ENCODE assay signal across 26 cellular contexts in the genomic region with DNA sequence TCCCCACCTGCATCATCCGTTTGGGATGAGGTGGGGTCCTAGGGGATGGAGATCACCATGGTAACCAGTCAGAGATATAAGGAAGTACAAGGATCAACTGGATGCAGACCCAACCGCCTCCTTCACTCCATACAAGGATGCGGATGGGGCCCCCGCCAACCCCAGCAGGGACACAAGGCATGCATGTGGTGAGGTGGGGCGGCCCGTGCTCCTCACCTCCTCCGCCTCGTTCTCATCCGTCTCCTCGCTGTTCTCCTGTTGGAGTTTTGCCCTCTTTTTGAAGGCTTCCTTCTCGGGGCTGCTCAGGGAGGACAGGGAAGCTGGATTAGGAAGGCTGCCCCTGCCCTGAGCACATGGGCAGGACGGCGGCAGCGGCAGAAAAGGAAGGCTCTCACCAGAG.
"Had no signal": no experiment of that assay in that cellular context is flagged by ENCODE, and none has a peak within 500 bp of the region (broad histone marks: within the 10 kb centered on the region; RNA-seq: fewer than 3 reads in every experiment).

No MANE protein-coding gene starts in this region.

- H3K27me3 ChIP-seq: neural progenitor cell, ovary, right atrium auricular region, right lobe of liver, stomach, testis, thyroid gland, transverse colon, upper lobe of left lung, vagina had no signal

- H3K4me2 ChIP-seq: neural progenitor cell, smooth muscle cell had no signal

- H3K4me1 Mint-ChIP-seq: mesothelial cell of epicardium had no signal

- H3K4me3 ChIP-seq: left ventricle myocardium inferior, lung, neural progenitor cell, ovary, right atrium auricular region, right lobe of liver, smooth muscle cell, stomach, thyroid gland, transverse colon, upper lobe of left lung, vagina had no signal

- H2AFZ ChIP-seq: neural progenitor cell had no signal

- H3K27ac Mint-ChIP-seq: mesothelial cell of epicardium; nephron progenitor cell; progenitor cell of endocrine pancreas; stimulated activated naive B cell treated with anti-CD40 and anti-IgM and Interleukin-4, amounts not matched to agents 10 μg/mL and 1 μg/mL and 100 μg/mL, for 72 hours had no signal

- H3K36me3 ChIP-seq: left ventricle myocardium inferior, neural progenitor cell, ovary, right atrium auricular region, thyroid gland, transverse colon, vagina had no signal

- H3K9me3 Mint-ChIP-seq: mesothelial cell of epicardium; naive B cell; natural killer cell; nephron progenitor cell; neural progenitor cell; stimulated activated naive B cell treated with anti-CD40 and anti-IgM and Interleukin-4, amounts not matched to agents 10 μg/mL and 1 μg/mL and 100 μg/mL, for 72 hours had no signal

- H3K9ac ChIP-seq: neural progenitor cell had no signal

- H3K4me1 ChIP-seq: left ventricle myocardium inferior, neural progenitor cell, right atrium auricular region, right lobe of liver, stomach, testis, thyroid gland, upper lobe of left lung, vagina had no signal

- H3K4me3 Mint-ChIP-seq: mesothelial cell of epicardium; natural killer cell; nephron progenitor cell; neural progenitor cell; stimulated activated naive B cell treated with anti-CD40 and anti-IgM and Interleukin-4, amounts not matched to agents 10 μg/mL and 1 μg/mL and 100 μg/mL, for 72 hours had no signal

- H3K27ac ChIP-seq: left ventricle myocardium inferior, neural progenitor cell, ovary, right atrium auricular region, right lobe of liver, stomach, testis, thyroid gland, transverse colon, upper lobe of left lung, vagina had no signal

- H3K9me3 ChIP-seq: left ventricle myocardium inferior, ovary, right atrium auricular region, right lobe of liver, stomach, testis, thyroid gland, transverse colon, upper lobe of left lung, vagina had no signal

- H3K27me3 Mint-ChIP-seq: naive B cell; progenitor cell of endocrine pancreas; stimulated activated naive B cell treated with anti-CD40 and anti-IgM and Interleukin-4, amounts not matched to agents 10 μg/mL and 1 μg/mL and 100 μg/mL, for 72 hours had no signal

- ATAC-seq: natural killer cell; right lobe of liver; stimulated activated naive B cell treated with anti-CD40 and anti-IgM and Interleukin-4, amounts not matched to agents 10 μg/mL and 1 μg/mL and 100 μg/mL, for 72 hours; stimulated activated naive CD8-positive, alpha-beta T cell treated with anti-CD3 and anti-CD28 coated beads, Interleukin-15, Interleukin-2, amounts not matched to agents 100 U/mL and 50 U/mL, for 24 hours had no signal

- DNase-seq: islet precursor cell; left ventricle myocardium inferior; mesendoderm; naive B cell; natural killer cell; nephron progenitor cell; ovary; right lobe of liver; stimulated activated CD4-positive, alpha-beta T cell treated with anti-CD3 and anti-CD28 coated beads, Interleukin-1b, Interleukin-23, amount 100 ng/mL, for 48 hours; stimulated activated CD4-positive, alpha-beta T cell treated with anti-CD3 and anti-CD28 coated beads, Interleukin-2, amount 100 ng/mL, for 48 hours; stimulated activated CD4-positive, alpha-beta T cell treated with anti-CD3 and anti-CD28 coated beads, Interleukin-4, amount 100 ng/mL, for 4 hours; stimulated activated CD8-positive, alpha-beta memory T cell treated with anti-CD3 and anti-CD28 coated beads, Interleukin-4, amount 100 ng/mL, for 48 hours; stimulated activated naive B cell treated with anti-CD40 and anti-IgM and Interleukin-4, amounts not matched to agents 10 μg/mL and 1 μg/mL and 100 μg/mL, for 72 hours; stimulated activated naive CD8-positive, alpha-beta T cell treated with anti-CD3 and anti-CD28 coated beads, Interleukin-15, Interleukin-2, amounts not matched to agents 100 U/mL and 50 U/mL, for 24 hours; stomach; testis; thyroid gland; transverse colon had no signal
